23 cellular contexts compared by ENCODE assay signal in the genomic region with DNA sequence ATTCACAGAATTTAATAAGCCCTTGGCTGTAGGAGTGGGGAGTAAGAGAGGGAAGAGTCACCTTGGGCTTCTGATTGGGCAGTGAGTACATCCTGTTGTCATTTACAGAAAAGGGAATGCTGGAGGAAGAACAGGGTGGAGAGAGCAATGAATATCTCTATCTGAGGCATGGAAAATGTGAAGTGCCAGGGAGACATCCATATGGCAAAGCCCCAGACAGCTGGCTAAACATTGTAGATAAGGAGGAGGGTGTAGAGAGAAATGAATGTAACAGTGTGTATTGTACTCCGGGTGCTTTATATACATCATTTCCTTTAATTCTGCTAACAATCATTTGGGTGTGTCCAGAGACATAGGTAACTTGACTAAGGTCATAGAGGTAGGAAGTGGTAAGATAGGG.
DNase-seq lines count a peak whose midpoint lies in the region; ATAC-seq lines count a peak whose summit lies in the region.
"Had no signal": no experiment of that assay in that cellular context is flagged by ENCODE, and none has a peak within 500 bp of the region (broad histone marks: within the 10 kb centered on the region; RNA-seq: fewer than 3 reads in every experiment).

No MANE protein-coding gene starts in this region.

- peak overlapping the region; percentile 58 for H3K27ac ChIP-seq in mesenchymal stem cell (ENCODE audit: low read length, poor library complexity, severe bottlenecking)

- no peak overlapping the region for H4K91ac ChIP-seq in mesenchymal stem cell (ENCODE audit: low read length)

- peak overlapping the region in 1 of 2 experiments; percentile 54 for H3K18ac ChIP-seq in mesenchymal stem cell (ENCODE audit: low read depth in 1 of 2, low read length in 2 of 2)

- no peak for ATAC-seq in GM21390 (IDR thresholded peaks at IDR 0.05; ENCODE audit: unreplicated experiment)
- ATAC-seq: activated CD8-positive, alpha-beta T cell treated with anti-CD3 and anti-CD28 coated beads, Interleukin-2, amount 10 ng/mL, durations not matched to agents 7 days and 5 days; WTC11 had no signal

- DNase-seq in NCI-H2081 (lab: John Stamatoyannopoulos, UW) (peak; percentile 20 to 56), NCI-H2081 treated with DMSO at 0.1 percent for 48 hours (lab: John Stamatoyannopoulos, UW) (no peak), NCI-H1092 treated with DMSO at 0.1 percent for 48 hours (lab: John Stamatoyannopoulos, UW) (peak; percentile 59), NCI-H69 (lab: John Stamatoyannopoulos, UW) (peak; percentile 71), mesenchymal stem cell (peak; percentile 28), middle frontal gyrus (ENCODE audit: extremely low spot score, low spot score) (no peak)
- no peak for DNase-seq in stimulated activated CD4-positive, alpha-beta T cell treated with anti-CD3 and anti-CD28 coated beads, Interleukin-15, amount 100 ng/mL, for 24 hours
- DNase-seq: 8988T; activated CD8-positive, alpha-beta T cell treated with anti-CD3 and anti-CD28 coated beads, Interleukin-2, amount 10 ng/mL, durations not matched to agents 7 days and 5 days; activated naive CD4-positive, alpha-beta T cell treated with Interleukin-2 at 50 U/mL for 16 hours; activated T-cell treated with anti-CD3 and anti-CD28 coated beads, Interleukin-2, amount 50 U/mL, for 24 hours; Caco-2; central memory CD4-positive, alpha-beta T cell; foreskin melanocyte; islet precursor cell; Kasumi-1; NCI-H1417 treated with DMSO at 0.1 percent for 48 hours; nucleus accumbens; Peyer's patch; stimulated activated CD8-positive, alpha-beta memory T cell treated with anti-CD3 and anti-CD28 coated beads, Interleukin-4, amount 100 ng/mL, for 48 hours had no signal

- no peaks in the 10 kb centered on the region for H3K36me3 ChIP-seq in mesenchymal stem cell (ENCODE audit: control insufficient read depth in 1 of 2, insufficient read depth in 2 of 2, low read depth in 1 of 2, low read length in 2 of 2)
- H3K36me3 ChIP-seq: Peyer's patch had no signal

- H3K79me1 ChIP-seq in mesenchymal stem cell (replicated peaks; ENCODE audit: low read length, poor library complexity, severe bottlenecking): no peaks in the 10 kb centered on the region

- H4K8ac ChIP-seq in mesenchymal stem cell (ENCODE audit: low read length): no peak overlapping the region

- H2BK5ac ChIP-seq in mesenchymal stem cell (ENCODE audit: low read depth, low read length, poor library complexity, severe bottlenecking): no peak overlapping the region

- peak overlapping the region; percentile 75 for H2AK5ac ChIP-seq in mesenchymal stem cell (ENCODE audit: low read length, severe bottlenecking)

- H3K9me3 ChIP-seq in mesenchymal stem cell (ENCODE audit: control insufficient read depth, low read length): no peaks in the 10 kb centered on the region
- H3K9me3 ChIP-seq: Caco-2, Peyer's patch had no signal

- no peak overlapping the region for H2AFZ ChIP-seq in mesenchymal stem cell (ENCODE audit: low read depth, low read length)

- no peak overlapping the region for H3K9ac ChIP-seq in mesenchymal stem cell (ENCODE audit: low read length)

- no peak overlapping the region for H3K23ac ChIP-seq in mesenchymal stem cell (ENCODE audit: low read length in 2 of 2)

- no CpG with 5 or more reads among the region's 1 CpG for WGBS in mesenchymal stem cell

- peak overlapping the region; percentile 43 to 73 for H2BK12ac ChIP-seq in mesenchymal stem cell (ENCODE audit: low read length in 2 of 2)

- H3K14ac ChIP-seq in mesenchymal stem cell (ENCODE audit: low read length in 2 of 2): peak overlapping the region in 1 of 2 experiments; percentile 38

- H2BK120ac ChIP-seq in mesenchymal stem cell (ENCODE audit: low read depth, low read length): no peak overlapping the region

- no peak overlapping the region for H3K4me2 ChIP-seq in mesenchymal stem cell (ENCODE audit: low read length, poor library complexity, severe bottlenecking)

- H3K4me1 ChIP-seq in mesenchymal stem cell (ENCODE audit: control insufficient read depth, insufficient read depth, low read depth, low read length): peaks cover 6% of the 10 kb centered on the region
- H3K4me1 ChIP-seq: Caco-2, Peyer's patch had no signal

- no peak overlapping the region for H3K4me3 ChIP-seq in mesenchymal stem cell (ENCODE audit: insufficient read depth in 1 of 2, low read depth in 1 of 2, low read length in 2 of 2)
- H3K4me3 ChIP-seq: lung, Peyer's patch had no signal

- H3K4ac ChIP-seq in mesenchymal stem cell (ENCODE audit: low read depth in 1 of 2, low read length in 2 of 2): no peak overlapping the region

- no peaks in the 10 kb centered on the region for H3K27me3 ChIP-seq in mesenchymal stem cell (ENCODE audit: control insufficient read depth in 1 of 2, insufficient read depth in 1 of 2, low read length in 2 of 2)
- H3K27me3 ChIP-seq: Peyer's patch had no signal

- no peak overlapping the region for H2BK15ac ChIP-seq in mesenchymal stem cell (ENCODE audit: low read depth, poor library complexity, severe bottlenecking)

Comparison
In these comparisons a context has a peak if more than half of its experiments do, and no peak if none do; other contexts are left out.
1. DNase-seq: peak in NCI-H2081 (2 of 2), NCI-H1092 treated with DMSO at 0.1 percent for 48 hours (single experiment), NCI-H69 (single experiment) and mesenchymal stem cell (single experiment); none in NCI-H2081 treated with DMSO at 0.1 percent for 48 hours (single experiment), stimulated activated CD4-positive, alpha-beta T cell treated with anti-CD3 and anti-CD28 coated beads, Interleukin-15, amount 100 ng/mL, for 24 hours (single experiment) and middle frontal gyrus (single experiment).